Comparison of ENCODE assay signal across 19 cellular contexts in genomic region chr9:131162886-131163285, GRCh38. TPM values are rescaled to one million over a fixed set of nuclear protein-coding genes. Genes with fewer than 3 reads are reported as not detected.
DNase-seq lines count a peak whose midpoint lies in the region; ATAC-seq and TF ChIP-seq lines count a peak whose summit lies in the region.
"Had no signal": no experiment of that assay in that cellular context is flagged by ENCODE, and none has a peak within 500 bp of the region (broad histone marks: within the 10 kb centered on the region; RNA-seq: fewer than 3 reads in every experiment).

No MANE protein-coding gene starts in this region.

- H3K27ac ChIP-seq in brain microvascular endothelial cell, result peak overlapping the region; percentile 34
- H3K27ac ChIP-seq: GM23248 had no signal

- H3K27me3 ChIP-seq in brain microvascular endothelial cell (replicated peaks), result no peaks in the 10 kb centered on the region

- H3K27me3 Mint-ChIP-seq in activated CD8-positive, alpha-beta memory T cell treated with anti-CD3 and anti-CD28 coated beads, Interleukin-2, amount 10 ng/mL, durations not matched to agents 7 days and 5 days, result no peaks in the 10 kb centered on the region
- H3K27me3 Mint-ChIP-seq in T-helper 17 cell, result no peaks in the 10 kb centered on the region
- H3K27me3 Mint-ChIP-seq: B cell; CD4-positive, alpha-beta T cell had no signal

- intact Hi-C loops in mucosa of descending colon (cut with DNase I, micrococcal nuclease), result no loop called here

- H3K4me3 ChIP-seq in brain microvascular endothelial cell (ENCODE audit: low read depth, low read length), result no peak overlapping the region
- no peak overlapping the region for H3K4me3 ChIP-seq in mucosa of descending colon
- H3K4me3 ChIP-seq: GM23248 had no signal

- CTCF ChIA-PET in activated CD8-positive, alpha-beta memory T cell treated with anti-CD3 and anti-CD28 coated beads, Interleukin-2, amount 10 ng/mL, durations not matched to agents 7 days and 5 days (lab: Charles Lee), result interaction anchor here (0.9 to 1.2 kb wide), 3 partner anchors 11 to 187 kb away, joined by 3 read pairs; no protein-coding TSS in a partner anchor

- H3K4me1 Mint-ChIP-seq in activated CD8-positive, alpha-beta memory T cell treated with anti-CD3 and anti-CD28 coated beads, Interleukin-2, amount 10 ng/mL, durations not matched to agents 7 days and 5 days, result no peaks in the 10 kb centered on the region
- peaks cover 10% of the 10 kb centered on the region for H3K4me1 Mint-ChIP-seq in T-helper 17 cell
- H3K4me1 Mint-ChIP-seq: B cell had no signal

- H3K9me3 Mint-ChIP-seq in activated CD8-positive, alpha-beta memory T cell treated with anti-CD3 and anti-CD28 coated beads, Interleukin-2, amount 10 ng/mL, durations not matched to agents 7 days and 5 days (ENCODE audit: low read depth), result no peaks in the 10 kb centered on the region
- H3K9me3 Mint-ChIP-seq: CD4-positive, alpha-beta T cell had no signal

- in situ Hi-C loops in brain microvascular endothelial cell (cut with HindIII; ENCODE audit: low pct_ligation_motif_present, low sequenced_read_pairs), result no loop called here

- no peak for TF ChIP-seq CTCF in brain microvascular endothelial cell (IDR thresholded peaks at IDR 0.05; ENCODE audit: low read depth, low read length, missing control alignments)
- TF ChIP-seq CTCF in mucosa of descending colon (IDR thresholded peaks at IDR 0.05), result no peak

- no peak for ATAC-seq in activated CD8-positive, alpha-beta memory T cell treated with anti-CD3 and anti-CD28 coated beads, Interleukin-2, amount 10 ng/mL, durations not matched to agents 7 days and 5 days
- no peak for ATAC-seq in T-helper 17 cell
- peak; percentile 79 for ATAC-seq in mucosa of descending colon
- no peak for ATAC-seq in GM18520 (IDR thresholded peaks at IDR 0.05; ENCODE audit: unreplicated experiment)
- ATAC-seq: HCT116, HepG2 had no signal

- H3K36me3 ChIP-seq in brain microvascular endothelial cell (replicated peaks) (peaks cover 56% of the 10 kb centered on the region), mucosa of descending colon (ENCODE audit: low read depth) (peaks cover 4% of the 10 kb centered on the region)

- H3K27ac Mint-ChIP-seq in activated CD8-positive, alpha-beta memory T cell treated with anti-CD3 and anti-CD28 coated beads, Interleukin-2, amount 10 ng/mL, durations not matched to agents 7 days and 5 days, result peak overlapping the region; percentile 1
- peak overlapping the region; percentile 74 for H3K27ac Mint-ChIP-seq in T-helper 17 cell
- H3K27ac Mint-ChIP-seq: B cell; CD4-positive, alpha-beta T cell had no signal

- DNase-seq in activated CD8-positive, alpha-beta memory T cell treated with anti-CD3 and anti-CD28 coated beads, Interleukin-2, amount 10 ng/mL, durations not matched to agents 7 days and 5 days, result no peak
- DNase-seq in activated CD8-positive, alpha-beta memory T cell treated with anti-CD3 and anti-CD28 coated beads, Interleukin-2, amount 50 U/mL, for 48 hours, result no peak
- DNase-seq in T-helper 17 cell (no peak), brain microvascular endothelial cell (no peak), mucosa of descending colon (peak in 1 of 3 donors; percentile 12), amygdala (lab: John Stamatoyannopoulos, UW) (no peak), SW480 (ENCODE audit: low spot score) (no peak)
- DNase-seq: ACHN; C1 segment of cervical spinal cord; Calu3; CD4-positive, alpha-beta T cell; DMS 273 treated with DMSO at 0.1 percent for 48 hours; DMS79 treated with DMSO at 0.1 percent for 48 hours; EL; GM23248 had no signal

- no peak overlapping the region for H3K4me3 Mint-ChIP-seq in activated CD8-positive, alpha-beta memory T cell treated with anti-CD3 and anti-CD28 coated beads, Interleukin-2, amount 10 ng/mL, durations not matched to agents 7 days and 5 days
- H3K4me3 Mint-ChIP-seq in T-helper 17 cell, result no peak overlapping the region
- H3K4me3 Mint-ChIP-seq: B cell; CD4-positive, alpha-beta T cell had no signal

- peaks cover 39% of the 10 kb centered on the region for H3K36me3 Mint-ChIP-seq in activated CD8-positive, alpha-beta memory T cell treated with anti-CD3 and anti-CD28 coated beads, Interleukin-2, amount 10 ng/mL, durations not matched to agents 7 days and 5 days
- H3K36me3 Mint-ChIP-seq in T-helper 17 cell (ENCODE audit: low read depth), result peaks cover 11% of the 10 kb centered on the region

- H3K9me3 ChIP-seq in T-helper 17 cell (ENCODE audit: control insufficient read depth, low read length, poor library complexity, severe bottlenecking), result no peaks in the 10 kb centered on the region
- no peaks in the 10 kb centered on the region for H3K9me3 ChIP-seq in mucosa of descending colon

- peaks cover 9% of the 10 kb centered on the region for H3K4me1 ChIP-seq in mucosa of descending colon (ENCODE audit: low read depth)

RNA-seq across cellular contexts. Expression of gene NUP214, which starts 37.5 kb away (rescaled TPM):
- total RNA-seq in activated CD8-positive, alpha-beta memory T cell treated with anti-CD3 and anti-CD28 coated beads, Interleukin-2, amount 10 ng/mL, durations not matched to agents 7 days and 5 days, result 10 to 100 TPM; 58.3 to 79.9 TPM
- total RNA-seq in T-helper 17 cell (100 to 1,000 TPM; 105 to 107 TPM), mucosa of descending colon (10 to 100 TPM; 56.1 to 57.9 (median 56.5) TPM)
